In the genomic region with DNA sequence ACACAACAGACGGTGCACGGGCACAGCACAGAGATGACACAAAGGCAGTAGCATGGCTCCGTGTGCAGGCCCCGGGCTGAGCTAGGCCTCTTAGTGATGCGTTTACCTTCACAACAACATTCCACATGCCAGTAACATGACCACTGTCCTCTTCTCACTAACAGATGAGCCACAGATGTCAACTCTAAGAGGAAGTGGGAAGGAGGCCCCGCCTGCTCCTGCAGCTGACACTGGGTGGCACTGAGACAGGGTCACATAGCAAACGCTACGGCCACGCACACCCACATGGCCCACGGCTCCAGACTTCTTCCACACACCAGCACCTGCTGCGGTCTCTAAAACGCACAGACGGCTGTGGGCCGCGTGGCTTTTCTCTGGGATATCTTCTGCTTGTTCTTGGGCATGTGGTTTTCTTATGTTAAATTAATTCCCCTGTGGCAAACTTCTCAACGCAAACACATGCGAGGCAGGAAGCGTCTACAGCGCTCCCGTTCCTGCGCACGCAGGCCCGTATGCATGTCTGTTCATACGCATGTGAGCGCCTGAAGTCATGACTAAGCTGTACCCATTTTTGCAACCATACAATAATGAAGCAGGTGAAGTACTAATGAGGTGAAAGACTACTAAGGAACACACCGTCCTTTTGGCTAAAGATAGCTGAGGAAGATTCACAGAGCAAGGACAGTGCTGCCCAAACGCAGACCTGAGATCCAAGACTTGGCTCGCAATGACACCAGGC, we compare ENCODE assay signal across 8 cellular contexts. TPM values are rescaled to one million over a fixed set of nuclear protein-coding genes. Genes with fewer than 3 reads are reported as not detected.
A peak's percentile ranks its signal among the peaks of the same experiment; 100 is the strongest.
DNase-seq lines count a peak whose midpoint lies in the region; ATAC-seq and TF ChIP-seq lines count a peak whose summit lies in the region.

No MANE protein-coding gene starts in this region.

- H3K36me3 Mint-ChIP-seq in activated B cell treated with CpG ODN at 0.5 μM for 24 hours (ENCODE audit: low read depth) = peaks cover 64% of the 10 kb centered on the region

- CTCF ChIA-PET in activated B cell treated with CpG ODN at 0.5 μM for 24 hours (lab: Charles Lee) = no interaction called here

- H3K27ac ChIP-seq in lower lobe of right lung = no peak overlapping the region
- no peak overlapping the region for H3K27ac ChIP-seq in ovary
- no peak overlapping the region for H3K27ac ChIP-seq in WERI-Rb-1

- no peaks in the 10 kb centered on the region for H3K9me3 Mint-ChIP-seq in activated B cell treated with CpG ODN at 0.5 μM for 24 hours

- TF ChIP-seq POLR2A in ovary (IDR thresholded peaks at IDR 0.05) = no peak

- DNase-seq in GF-D8 (lab: John Stamatoyannopoulos, UW) (peak; percentile 61), activated B cell treated with CpG ODN at 0.5 μM for 24 hours (peak; percentile 57), lower lobe of right lung (no peak), NCI-H526 treated with DMSO at 0.1 percent for 48 hours (lab: John Stamatoyannopoulos, UW) (no peak), ovary (no peak), WERI-Rb-1 (no peak), NCI-H1694 (lab: John Stamatoyannopoulos, UW) (no peak)

- no peaks in the 10 kb centered on the region for H3K27me3 Mint-ChIP-seq in activated B cell treated with CpG ODN at 0.5 μM for 24 hours

- WGBS in ovary, 3 donors = 87 to 91% (median 91%) methylated on average over 28 of the region's 28 CpGs

- peaks cover 32% of the 10 kb centered on the region for H3K4me1 Mint-ChIP-seq in activated B cell treated with CpG ODN at 0.5 μM for 24 hours

- H3K4me3 ChIP-seq in lower lobe of right lung (no peak overlapping the region), ovary (no peak overlapping the region), WERI-Rb-1 (ENCODE audit: low read depth, low read length) (no peak overlapping the region)

- H3K36me3 ChIP-seq in lower lobe of right lung = peaks cover 93% of the 10 kb centered on the region
- H3K36me3 ChIP-seq in ovary = no peaks in the 10 kb centered on the region
- H3K36me3 ChIP-seq in WERI-Rb-1 = peaks cover 82% of the 10 kb centered on the region

- no peak for TF ChIP-seq CTCF in activated B cell treated with CpG ODN at 0.5 μM for 24 hours (IDR thresholded peaks at IDR 0.05)
- no peak for TF ChIP-seq CTCF in lower lobe of right lung (IDR thresholded peaks at IDR 0.05)
- no peak for TF ChIP-seq CTCF in ovary (IDR thresholded peaks at IDR 0.05)
- TF ChIP-seq CTCF in WERI-Rb-1 (IDR thresholded peaks at IDR 0.05; ENCODE audit: low read depth, low read length) = no peak

- intact Hi-C loops in activated B cell treated with CpG ODN at 0.5 μM for 24 hours (cut with micrococcal nuclease) (loop anchor here (1.0 kb wide), 2 partner anchors 21 to 48 kb away; no protein-coding TSS in a partner anchor), lower lobe of right lung (cut with DNase I) (no loop called here), ovary (cut with DNase I) (no loop called here)

- H3K4me1 ChIP-seq in lower lobe of right lung = no peaks in the 10 kb centered on the region
- H3K4me1 ChIP-seq in ovary (ENCODE audit: insufficient read depth) = no peaks in the 10 kb centered on the region

- peak overlapping the region; percentile 36 for H3K4me3 Mint-ChIP-seq in activated B cell treated with CpG ODN at 0.5 μM for 24 hours

- H3K9me3 ChIP-seq in lower lobe of right lung (no peaks in the 10 kb centered on the region), ovary (no peaks in the 10 kb centered on the region), WERI-Rb-1 (ENCODE audit: severe bottlenecking) (no peaks in the 10 kb centered on the region)

- ATAC-seq in HG03060 (IDR thresholded peaks at IDR 0.05; ENCODE audit: low read depth, unreplicated experiment) (peak; percentile 54), activated B cell treated with CpG ODN at 0.5 μM for 24 hours (ENCODE audit: low read depth) (peak; percentile 87), lower lobe of right lung (peak; percentile 24 to 62)

- H3K27me3 ChIP-seq in lower lobe of right lung (ENCODE audit: low read depth) = no peaks in the 10 kb centered on the region
- H3K27me3 ChIP-seq in ovary = no peaks in the 10 kb centered on the region
- no peaks in the 10 kb centered on the region for H3K27me3 ChIP-seq in WERI-Rb-1 (ENCODE audit: insufficient read depth, low read depth, severe bottlenecking)

- no peak for TF ChIP-seq EP300 in ovary (IDR thresholded peaks at IDR 0.05)

- H3K27ac Mint-ChIP-seq in activated B cell treated with CpG ODN at 0.5 μM for 24 hours = peak overlapping the region; percentile 65

- POLR2A ChIA-PET in activated B cell treated with CpG ODN at 0.5 μM for 24 hours (lab: Charles Lee) = interaction anchor here (0.9 to 1.2 kb wide), 2 partner anchors 52 to 385 kb away, joined by 3 read pairs; a partner anchor contains a TSS

RNA-seq across cellular contexts. Expression of a gene that starts 26.8 kb away (rescaled TPM):
- total RNA-seq in activated B cell treated with CpG ODN at 0.5 μM for 24 hours = 4.4 and 5.3 TPM in 2 replicates
- 13.7 TPM for total RNA-seq in lower lobe of right lung
- total RNA-seq in ovary = 1 to 10 TPM in 3 of 7 donors, under 1 TPM in 4; 0.10 to 4.6 (median 0.71) TPM
- under 1 TPM in 1 of 2 donors, not detected in 1; 0.47 TPM for polyA plus RNA-seq in ovary

Comparison
In these comparisons a context has a peak if more than half of its experiments do, and no peak if none do; other contexts are left out.
1. DNase-seq: peak in GF-D8 (single experiment) and activated B cell treated with CpG ODN at 0.5 μM for 24 hours (single experiment); none in lower lobe of right lung (single experiment), NCI-H526 treated with DMSO at 0.1 percent for 48 hours (single experiment), ovary (0 of 5), WERI-Rb-1 (single experiment) and NCI-H1694 (single experiment).
2. Peak in every context shown above with its lines, with median percentiles within 50 percentile points of each other: ATAC-seq.